Comparison of ENCODE assay signal across 8 cellular contexts in the genomic region with DNA sequence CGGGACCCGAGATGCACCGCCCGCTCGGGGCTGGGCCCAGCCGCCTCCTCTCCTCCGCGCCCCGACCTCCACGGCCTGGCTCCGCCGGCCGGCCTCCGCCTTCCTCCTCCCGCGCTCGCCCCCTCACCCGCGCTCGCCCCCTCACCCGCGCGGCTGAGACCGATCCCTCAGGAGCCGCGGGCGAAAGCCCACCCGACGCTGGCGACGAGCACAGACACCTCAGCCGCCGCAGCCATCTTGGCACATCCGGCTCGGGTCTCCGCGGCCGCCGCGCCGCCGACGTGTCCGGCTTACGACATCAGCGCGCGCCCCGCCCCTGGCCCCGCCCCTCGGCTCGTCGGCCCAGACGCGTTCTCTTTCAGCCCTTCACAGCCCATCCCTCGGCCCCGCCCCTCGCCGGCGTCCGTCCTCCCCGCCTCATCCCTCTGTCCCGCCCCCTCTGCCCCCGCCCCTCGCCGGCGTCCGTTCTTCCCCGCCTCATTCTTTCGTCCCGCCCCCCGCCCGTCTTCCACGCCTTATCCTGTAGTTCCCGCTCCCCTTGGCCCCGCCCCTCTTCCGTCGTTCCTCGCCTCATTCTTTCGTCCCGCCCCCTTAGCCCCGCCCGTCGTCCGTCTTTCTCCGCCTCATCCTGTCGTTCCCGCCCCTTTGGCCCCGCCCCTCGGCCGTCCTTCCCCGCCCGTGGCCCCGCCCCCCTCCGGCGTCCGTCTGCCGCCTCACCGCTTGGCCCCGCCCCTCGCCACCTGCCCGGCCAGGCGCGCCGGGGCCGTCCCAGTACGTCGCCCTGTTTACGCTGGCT. TPM values are rescaled to one million over a fixed set of nuclear protein-coding genes. Genes with fewer than 3 reads are reported as not detected.
DNase-seq lines count a peak whose midpoint lies in the region; ATAC-seq, FAIRE-seq and TF ChIP-seq lines count a peak whose summit lies in the region.

A gene with protein sequence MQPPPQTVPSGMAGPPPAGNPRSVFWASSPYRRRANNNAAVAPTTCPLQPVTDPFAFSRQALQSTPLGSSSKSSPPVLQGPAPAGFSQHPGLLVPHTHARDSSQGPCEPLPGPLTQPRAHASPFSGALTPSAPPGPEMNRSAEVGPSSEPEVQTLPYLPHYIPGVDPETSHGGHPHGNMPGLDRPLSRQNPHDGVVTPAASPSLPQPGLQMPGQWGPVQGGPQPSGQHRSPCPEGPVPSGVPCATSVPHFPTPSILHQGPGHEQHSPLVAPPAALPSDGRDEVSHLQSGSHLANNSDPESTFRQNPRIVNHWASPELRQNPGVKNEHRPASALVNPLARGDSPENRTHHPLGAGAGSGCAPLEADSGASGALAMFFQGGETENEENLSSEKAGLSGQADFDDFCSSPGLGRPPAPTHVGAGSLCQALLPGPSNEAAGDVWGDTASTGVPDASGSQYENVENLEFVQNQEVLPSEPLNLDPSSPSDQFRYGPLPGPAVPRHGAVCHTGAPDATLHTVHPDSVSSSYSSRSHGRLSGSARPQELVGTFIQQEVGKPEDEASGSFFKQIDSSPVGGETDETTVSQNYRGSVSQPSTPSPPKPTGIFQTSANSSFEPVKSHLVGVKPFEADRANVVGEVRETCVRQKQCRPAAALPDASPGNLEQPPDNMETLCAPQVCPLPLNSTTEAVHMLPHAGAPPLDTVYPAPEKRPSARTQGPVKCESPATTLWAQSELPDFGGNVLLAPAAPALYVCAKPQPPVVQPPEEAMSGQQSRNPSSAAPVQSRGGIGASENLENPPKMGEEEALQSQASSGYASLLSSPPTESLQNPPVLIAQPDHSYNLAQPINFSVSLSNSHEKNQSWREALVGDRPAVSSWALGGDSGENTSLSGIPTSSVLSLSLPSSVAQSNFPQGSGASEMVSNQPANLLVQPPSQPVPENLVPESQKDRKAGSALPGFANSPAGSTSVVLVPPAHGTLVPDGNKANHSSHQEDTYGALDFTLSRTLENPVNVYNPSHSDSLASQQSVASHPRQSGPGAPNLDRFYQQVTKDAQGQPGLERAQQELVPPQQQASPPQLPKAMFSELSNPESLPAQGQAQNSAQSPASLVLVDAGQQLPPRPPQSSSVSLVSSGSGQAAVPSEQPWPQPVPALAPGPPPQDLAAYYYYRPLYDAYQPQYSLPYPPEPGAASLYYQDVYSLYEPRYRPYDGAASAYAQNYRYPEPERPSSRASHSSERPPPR (N-terminal part only) (minus strand): TSS at position 248 of the 796 bp plus-strand sequence. CDS start 5,425 bp downstream, outside the sequence.

- peak within 1 kb of the TSS; percentile 99 for H3K4me3 ChIP-seq in adipocyte (ENCODE audit: low read length)
- peak within 1 kb of the TSS; percentile 97 for H3K4me3 ChIP-seq in trophoblast cell (ENCODE audit: low read depth, low read length)
- H3K4me3 ChIP-seq in tibial nerve, result peak within 1 kb of the TSS; percentile 52 to 99 (median 84)

- no CpG with 5 or more reads among the region's 109 CpGs for WGBS in trophoblast cell (ENCODE audit: extremely low coverage, insufficient coverage, insufficient read length)
- WGBS in tibial nerve, 2 donors, result 0 to 2% methylated on average over 58 to 63 of the region's 109 CpGs

- H3K79me1 ChIP-seq in trophoblast cell (ENCODE audit: low read length), result peaks cover 12% of the 10 kb centered on the region

- H3K4me1 ChIP-seq in adipocyte (ENCODE audit: control insufficient read depth, insufficient read depth, low read length), result peaks cover 21% of the 10 kb centered on the region
- peaks cover 7 to 14% of the 10 kb centered on the region in 2 experiments for H3K4me1 ChIP-seq in trophoblast cell (ENCODE audit: control insufficient read depth in 1 of 2, insufficient read depth in 2 of 2, low read length in 2 of 2)
- H3K4me1 ChIP-seq in tibial nerve, result peaks cover 0 to 47% (median 27%) of the 10 kb centered on the region in 4 donors

- peak within 1 kb of the TSS; percentile 98 for H3K27ac ChIP-seq in trophoblast cell (ENCODE audit: low read depth, low read length)
- H3K27ac ChIP-seq in tibial nerve, result peak within 1 kb of the TSS; percentile 99 to 100 (median 100)

- intact Hi-C loops in cardiac septum (cut with DNase I), result no loop called here

- FAIRE-seq in GM12892 (lab: Jason Lieb, UNC), result peak; percentile 98

- peak within 1 kb of the TSS; percentile 94 for H2BK120ac ChIP-seq in trophoblast cell (ENCODE audit: insufficient read depth, low read length, poor library complexity)

- TF ChIP-seq POLR2A in GM12892 (IDR thresholded peaks at IDR 0.05; ENCODE audit: low read depth, low read length), result peak; percentile 87
- peak; percentile 49 to 91 for TF ChIP-seq POLR2A in tibial nerve (IDR thresholded peaks at IDR 0.05)

- H3K9me3 ChIP-seq in adipocyte (ENCODE audit: control insufficient read depth, low read length) (no peaks in the 10 kb centered on the region), trophoblast cell (ENCODE audit: insufficient read depth, low read depth, low read length) (no peaks in the 10 kb centered on the region), tibial nerve (no peaks in the 10 kb centered on the region)

- H3K18ac ChIP-seq in trophoblast cell (ENCODE audit: low read length), result peak within 1 kb of the TSS; percentile 99

- peak within 1 kb of the TSS; percentile 99 for H2AK5ac ChIP-seq in trophoblast cell (ENCODE audit: low read length)

- no peak within 1 kb of the TSS for H3K23ac ChIP-seq in trophoblast cell (ENCODE audit: low read length)

- ATAC-seq in HG02852 (IDR thresholded peaks at IDR 0.05; ENCODE audit: unreplicated experiment), result peak; percentile 48

- peak within 1 kb of the TSS; percentile 99 for H4K91ac ChIP-seq in trophoblast cell (ENCODE audit: low read depth, low read length)

- no peak within 1 kb of the TSS for H2BK12ac ChIP-seq in trophoblast cell (ENCODE audit: low read length)

- peak within 1 kb of the TSS; percentile 78 for H3K4me2 ChIP-seq in trophoblast cell (ENCODE audit: low read length)

- TF ChIP-seq CTCF in tibial nerve (IDR thresholded peaks at IDR 0.05), result peak in 1 of 5 experiments; percentile 27

- peak within 1 kb of the TSS; percentile 99 for H4K8ac ChIP-seq in trophoblast cell (ENCODE audit: low read depth, low read length)

- H4K12ac ChIP-seq in trophoblast cell (ENCODE audit: low read depth, low read length), result peak within 1 kb of the TSS; percentile 97

- no peaks in the 10 kb centered on the region for H3K36me3 ChIP-seq in adipocyte (ENCODE audit: control insufficient read depth, insufficient read depth, low read length, severe bottlenecking)
- peaks cover 11% of the 10 kb centered on the region in 2 experiments for H3K36me3 ChIP-seq in trophoblast cell (ENCODE audit: control insufficient read depth in 1 of 2, insufficient read depth in 2 of 2, low read length in 2 of 2)
- peaks cover 0 to 11% (median 3%) of the 10 kb centered on the region in 3 donors for H3K36me3 ChIP-seq in tibial nerve

- H2BK5ac ChIP-seq in trophoblast cell (ENCODE audit: low read depth, low read length, poor library complexity), result peak within 1 kb of the TSS; percentile 99

- TF ChIP-seq EP300 in tibial nerve (IDR thresholded peaks at IDR 0.05), result peak in 1 of 2 donors; percentile 94

- DNase-seq in GM12892 (ENCODE audit: insufficient read length) (peak; percentile 90), NCI-H1436 treated with DMSO at 0.1 percent for 48 hours (lab: John Stamatoyannopoulos, UW) (peak; percentile 85), T follicular helper cell (ENCODE audit: low read depth) (peak; percentile 100), adipocyte (ENCODE audit: low read depth) (peak; percentile 100), cardiac septum (ENCODE audit: low spot score) (peak; percentile 100), trophoblast cell (peak; percentile 97), tibial nerve (ENCODE audit: low spot score in 2 of 2) (peak; percentile 99)

- H3K9ac ChIP-seq in adipocyte (ENCODE audit: low read length), result peak within 1 kb of the TSS; percentile 97
- H3K9ac ChIP-seq in trophoblast cell (ENCODE audit: low read length), result peak within 1 kb of the TSS; percentile 91

- H2AFZ ChIP-seq in trophoblast cell (ENCODE audit: insufficient read depth, low read length, poor library complexity), result peak within 1 kb of the TSS; percentile 98

- H3K79me2 ChIP-seq in trophoblast cell (ENCODE audit: control insufficient read depth, insufficient read depth, low read length, poor library complexity), result peaks cover 18% of the 10 kb centered on the region

- H3K14ac ChIP-seq in trophoblast cell (ENCODE audit: low read length), result peak within 1 kb of the TSS; percentile 99

- peak within 1 kb of the TSS; percentile 98 for H3K4ac ChIP-seq in trophoblast cell (ENCODE audit: low read depth, low read length)

- peaks cover 13% of the 10 kb centered on the region for H3K27me3 ChIP-seq in adipocyte (replicated peaks; ENCODE audit: control insufficient read depth, insufficient read depth, low read length)
- H3K27me3 ChIP-seq in trophoblast cell (ENCODE audit: insufficient read depth, low read length), result no peaks in the 10 kb centered on the region
- H3K27me3 ChIP-seq in tibial nerve, result no peaks in the 10 kb centered on the region

RNA-seq across cellular contexts. Expression of the gene that starts here (rescaled TPM):
- polyA plus RNA-seq in GM12892 (2012; ENCODE audit: missing spikeins), result 21.2 TPM
- 33.7 TPM for total RNA-seq in cardiac septum
- polyA plus RNA-seq in trophoblast cell (2013), result 61.8 and 62.8 TPM in 2 replicates
- 10 to 100 TPM; 45.8 to 67.5 (median 47.9) TPM for total RNA-seq in tibial nerve

Comparison
In these comparisons a context has a peak if more than half of its experiments do, and no peak if none do; other contexts are left out.
1. Peak in every context shown above with its lines: DNase-seq, ATAC-seq, H3K4me3 ChIP-seq and H3K27ac ChIP-seq.